1 cellular context compared by ENCODE assay signal in genomic region chr17:65556910-65557348, GRCh38.
TF ChIP-seq lines count a peak whose summit lies in the region.

No MANE protein-coding gene starts in this region.

TF ChIP-seq in GM23338, 12 proteins besides CTCF, POLR2A, EP300 and RAD21 (continued from another document):
- TF ChIP-seq ZNF462 (CRISPR knock-in tag; IDR thresholded peaks at IDR 0.05) (no peak), ZNF114 (CRISPR knock-in tag; IDR thresholded peaks at IDR 0.05) (no peak)
